Comparison of ENCODE assay signal across 2 cellular contexts in genomic region chr16:3715430-3715829, GRCh38.
TF ChIP-seq lines count a peak whose summit lies in the region.

No MANE protein-coding gene starts in this region.

TF ChIP-seq in HepG2, 621 proteins besides CTCF, POLR2A, EP300 and RAD21:
- TF ChIP-seq ZNF121 (CRISPR knock-in tag; IDR thresholded peaks at IDR 0.05), result peak; percentile 43; the same call in 1 of the 2 replicates
- no peak for TF ChIP-seq ZBTB2 (CRISPR knock-in tag; IDR thresholded peaks at IDR 0.05; ENCODE audit: low read depth)
- TF ChIP-seq REPIN1 (CRISPR knock-in tag; IDR thresholded peaks at IDR 0.05; ENCODE audit: borderline replicate concordance, low read depth), result no peak
- TF ChIP-seq CENPX (CRISPR knock-in tag; IDR thresholded peaks at IDR 0.05), result no peak
- TF ChIP-seq ZNF180 (CRISPR knock-in tag; IDR thresholded peaks at IDR 0.05; ENCODE audit: borderline replicate concordance, low read depth), result no peak
- TF ChIP-seq MAFF (IDR thresholded peaks at IDR 0.05; ENCODE audit: low read depth, low read length), result peak; percentile 39
- TF ChIP-seq IKZF4 (CRISPR knock-in tag; IDR thresholded peaks at IDR 0.05; ENCODE audit: borderline replicate concordance, low read depth, not compliant biosample characterization), result no peak
- TF ChIP-seq CCAR2 (optimal IDR thresholded peaks at IDR 0.05; ENCODE audit: low read depth, low read length), result no peak
- no peak for TF ChIP-seq ATF5 (CRISPR knock-in tag; IDR thresholded peaks at IDR 0.05; ENCODE audit: low read depth)
- TF ChIP-seq ZNF562 (CRISPR knock-in tag; IDR thresholded peaks at IDR 0.05; ENCODE audit: borderline replicate concordance), result no peak
- TF ChIP-seq MAFK (conservative IDR thresholded peaks at IDR 0.05 in 1 of 2, IDR thresholded peaks at IDR 0.05 in 1 of 2; ENCODE audit: low read length in 2 of 2), result peak; percentile 35 to 61; a peak in 3 of 4 replicates
- TF ChIP-seq ZNF260 (CRISPR knock-in tag; IDR thresholded peaks at IDR 0.05; ENCODE audit: borderline replicate concordance, low read depth), result no peak
- no peak for TF ChIP-seq FOXO4 (CRISPR knock-in tag; conservative IDR thresholded peaks at IDR 0.05)
- no peak for TF ChIP-seq ZNF614 (CRISPR knock-in tag; IDR thresholded peaks at IDR 0.05; ENCODE audit: borderline replicate concordance)
- 0 out of 2 replicates have a peak, but pooled peaks have one; percentile 11 for TF ChIP-seq AKAP8 (CRISPR knock-in tag; IDR thresholded peaks at IDR 0.05)

TF ChIP-seq in K562, 482 proteins besides CTCF, POLR2A, EP300 and RAD21:
- TF ChIP-seq ZNF316 (IDR thresholded peaks at IDR 0.05) (peak; percentile 82), MAFG (tag; conservative IDR thresholded peaks at IDR 0.05) (peak; percentile 26; the same call in 1 of the 2 replicates), ZFP91 (CRISPR knock-in tag; IDR thresholded peaks at IDR 0.05) (no peak), SMARCC2 (IDR thresholded peaks at IDR 0.05; ENCODE audit: low read depth) (no peak), BRD9 (IDR thresholded peaks at IDR 0.05; ENCODE audit: low read depth, partially characterized antibody) (no peak), HBP1 (CRISPR knock-in tag; IDR thresholded peaks at IDR 0.05) (no peak), CBFA2T2 (conservative IDR thresholded peaks at IDR 0.05) (no peak), ZNF445 (CRISPR knock-in tag; IDR thresholded peaks at IDR 0.05; ENCODE audit: low read depth) (no peak), MBD2 (IDR thresholded peaks at IDR 0.05; ENCODE audit: borderline replicate concordance, low read depth) (no peak), PRDM10 (IDR thresholded peaks at IDR 0.05; ENCODE audit: partially characterized antibody) (peak; percentile 8), C11orf30 (IDR thresholded peaks at IDR 0.05; ENCODE audit: low read depth) (peak; percentile 77)
